In genomic region chr16:67456383-67457140, GRCh38 we compare ENCODE assay signal across 8 cellular contexts. TPM values are rescaled to one million over a fixed set of nuclear protein-coding genes. Genes with fewer than 3 reads are reported as not detected.
DNase-seq lines count a peak whose midpoint lies in the region; ATAC-seq and TF ChIP-seq lines count a peak whose summit lies in the region.

No MANE protein-coding gene starts in this region.

- peak; percentile 31 for DNase-seq in ACHN
- peak; percentile 77 for DNase-seq in colonic mucosa
- peak; percentile 6 for DNase-seq in midbrain (lab: John Stamatoyannopoulos, UW)
- DNase-seq in central memory CD4-positive, alpha-beta T cell, result no peak
- no peak for DNase-seq in T-cell

- H3K27me3 ChIP-seq in KMS-11 (ENCODE audit: insufficient read depth, low read depth) (no peaks in the 10 kb centered on the region), colonic mucosa (no peaks in the 10 kb centered on the region)

- peaks cover 4% of the 10 kb centered on the region for H3K4me1 ChIP-seq in KMS-11 (ENCODE audit: low read depth, poor library complexity, severe bottlenecking)
- H3K4me1 ChIP-seq in colonic mucosa, result peaks cover 49% of the 10 kb centered on the region

- H3K4me1 Mint-ChIP-seq in T-cell, result peaks cover 18 to 45% (median 32%) of the 10 kb centered on the region in 3 donors

- no peak overlapping the region for H3K4me3 Mint-ChIP-seq in T-cell

- no peak overlapping the region for H3K4me2 ChIP-seq in KMS-11

- no peak overlapping the region for H3K27ac Mint-ChIP-seq in T-cell

- in situ Hi-C loops in ACHN (cut with HindIII; ENCODE audit: low pct_ligation_motif_present, low pct_unique_long_range_greater_than_20kb, low sequenced_read_pairs), result no loop called here

- no peaks in the 10 kb centered on the region for H3K27me3 Mint-ChIP-seq in T-cell

- H2AFZ ChIP-seq in KMS-11 (ENCODE audit: low read depth), result no peak overlapping the region

- H3K9me3 ChIP-seq in colonic mucosa, result no peaks in the 10 kb centered on the region

- H3K9me3 Mint-ChIP-seq in T-cell, result no peaks in the 10 kb centered on the region

- no peaks in the 10 kb centered on the region for H4K20me1 ChIP-seq in KMS-11 (ENCODE audit: insufficient read depth)

- intact Hi-C loops in colonic mucosa (cut with DNase I), result no loop called here

- peaks cover 16% of the 10 kb centered on the region for H3K36me3 Mint-ChIP-seq in T-cell

- POLR2A ChIA-PET in T-cell (lab: Charles Lee), result no interaction called here

- no peaks in the 10 kb centered on the region for H3K79me2 ChIP-seq in KMS-11 (ENCODE audit: insufficient read depth, low read depth)

- no peak overlapping the region for H3K9ac ChIP-seq in KMS-11
- peak overlapping the region; percentile 69 to 91 for H3K9ac ChIP-seq in colonic mucosa (ENCODE audit: low read depth in 2 of 2, low read length in 2 of 2)

- H3K4me3 ChIP-seq in KMS-11 (IDR thresholded peaks at IDR 0.05; ENCODE audit: insufficient read depth, low read depth, low read length) (no peak overlapping the region), colonic mucosa (peak overlapping the region; percentile 3)

- no peak for ATAC-seq in T-cell (replicated peaks in 1 of 4)
- ATAC-seq in GM19328 (IDR thresholded peaks at IDR 0.05; ENCODE audit: unreplicated experiment), result no peak
- no peak for ATAC-seq in HG03460 (IDR thresholded peaks at IDR 0.05; ENCODE audit: unreplicated experiment)

- TF ChIP-seq CTCF in KMS-11 (conservative IDR thresholded peaks at IDR 0.05; ENCODE audit: low read depth, low read length) (peak; percentile 45), colonic mucosa (IDR thresholded peaks at IDR 0.05) (peak; percentile 46)

- CTCF ChIA-PET in T-cell (lab: Charles Lee), result interaction anchor here in 1 of 2 donors (0.7 kb wide), 1 partner anchor 9 kb away, joined by 5 read pairs; no protein-coding TSS in a partner anchor

- no peak overlapping the region for H3K27ac ChIP-seq in KMS-11
- peak overlapping the region; percentile 92 for H3K27ac ChIP-seq in colonic mucosa

- H3K36me3 ChIP-seq in KMS-11 (ENCODE audit: insufficient read depth) (no peaks in the 10 kb centered on the region), colonic mucosa (no peaks in the 10 kb centered on the region)

RNA-seq across cellular contexts. Expression of gene ATP6V0D1, which starts 24.4 kb away (rescaled TPM):
- total RNA-seq in colonic mucosa, result 100 to 1,000 TPM; 194 to 195 TPM
- 10 to 100 TPM; 41.5 to 49.6 (median 45.8) TPM for total RNA-seq in T-cell

RNA-seq across cellular contexts. Expression of gene HSD11B2, which starts 25.6 kb away (rescaled TPM):
- 100 to 1,000 TPM; 348 to 378 TPM for total RNA-seq in colonic mucosa
- total RNA-seq in T-cell, result under 1 TPM in 3 of 5 donors, not detected in 2; 0.20 to 0.32 (median 0.29) TPM

RNA-seq across cellular contexts. Expression of gene AGRP, which starts 26.8 kb away (rescaled TPM):
- total RNA-seq in colonic mucosa (not detected), T-cell (not detected)

RNA-seq across cellular contexts. Expression of gene ZDHHC1, which starts 40.3 kb away (rescaled TPM):
- total RNA-seq in colonic mucosa (1 to 10 TPM; 7.9 to 8.7 TPM), T-cell (under 1 TPM in 4 of 5 donors, not detected in 1; 0.26 to 0.85 (median 0.47) TPM)

Comparison
In these comparisons a context has a peak if more than half of its experiments do, and no peak if none do; other contexts are left out.
1. DNase-seq: peak in ACHN (single experiment), colonic mucosa (single experiment) and midbrain (single experiment); none in central memory CD4-positive, alpha-beta T cell (single experiment) and T-cell (0 of 34).
2. RNA of gene HSD11B2, which starts 25.6 kb away (total RNA-seq): 348 to 378 TPM in colonic mucosa; 0.20 to 0.32 TPM in T-cell; every median in the first group is over 100 times any median in the second.